ENCODE assay signal across 16 cellular contexts in the genomic region with DNA sequence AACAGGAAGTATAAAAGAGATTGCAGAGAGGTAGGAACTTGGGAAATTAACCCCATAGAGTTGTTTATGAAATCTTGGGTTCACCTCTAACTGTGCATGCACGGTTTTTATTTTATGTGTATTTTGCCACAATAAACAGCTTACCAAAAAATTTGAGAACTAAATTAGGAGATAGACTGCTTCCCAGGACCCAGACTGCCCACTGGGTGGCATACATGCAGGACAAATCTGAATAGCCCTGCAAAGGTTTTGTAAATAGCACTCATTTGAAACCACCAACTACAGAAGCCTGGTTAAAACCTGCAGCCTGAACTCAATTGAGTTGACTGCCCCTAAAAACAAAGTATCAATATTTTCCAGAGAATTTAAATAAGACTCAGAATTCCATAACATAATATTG.
A peak's percentile ranks its signal among the peaks of the same experiment; 100 is the strongest.
DNase-seq lines count a peak whose midpoint lies in the region; ATAC-seq and TF ChIP-seq lines count a peak whose summit lies in the region.
"Had no signal": no experiment of that assay in that cellular context is flagged by ENCODE, and none has a peak within 500 bp of the region (broad histone marks: within the 10 kb centered on the region; RNA-seq: fewer than 3 reads in every experiment).

No MANE protein-coding gene starts in this region.

- H3K36me3 ChIP-seq in Panc1 (ENCODE audit: control insufficient read depth, insufficient read depth, low read length): no peaks in the 10 kb centered on the region
- H3K36me3 ChIP-seq: suprapubic skin had no signal

- BruUV-seq in Panc1 (replicated peaks; lab: Mats Ljungman, UMichigan): no TSS peak

- H3K27ac ChIP-seq in Panc1 (ENCODE audit: low read length): no peak overlapping the region
- H3K27ac ChIP-seq: suprapubic skin had no signal

- H3K4me1 ChIP-seq in Panc1 (ENCODE audit: control insufficient read depth, insufficient read depth, low read length): no peaks in the 10 kb centered on the region
- H3K4me1 ChIP-seq: suprapubic skin had no signal

- H3K27me3 ChIP-seq in Panc1 (ENCODE audit: control insufficient read depth, insufficient read depth, low read length): no peaks in the 10 kb centered on the region
- H3K27me3 ChIP-seq: suprapubic skin had no signal

- POLR2A ChIA-PET in Panc1 (lab: Charles Lee): no interaction called here

- ATAC-seq in Panc1 (peak; percentile 63; the same call in 1 of the 2 replicates), GM18861 (IDR thresholded peaks at IDR 0.05; ENCODE audit: unreplicated experiment) (no peak)
- ATAC-seq: left colon had no signal

- H3K9me3 ChIP-seq in Panc1 (ENCODE audit: control insufficient read depth, insufficient read depth, low read depth, low read length): peaks cover 19% of the 10 kb centered on the region
- H3K9me3 ChIP-seq: suprapubic skin had no signal

- no peak for DNase-seq in AG09319 (ENCODE audit: extremely low read depth, low read depth)
- DNase-seq in Panc1 (ENCODE audit: low read depth, low spot score): no peak
- no peak for DNase-seq in epithelial cell of proximal tubule (ENCODE audit: low read depth)
- no peak for DNase-seq in NCI-H1417 treated with DMSO at 0.1 percent for 48 hours (lab: John Stamatoyannopoulos, UW)
- DNase-seq in T-helper 2 cell: no peak
- DNase-seq in UCSD-AML1 (lab: John Stamatoyannopoulos, UW; ENCODE audit: unreplicated experiment): no peak
- DNase-seq: activated CD4-positive, alpha-beta memory T cell treated with anti-CD3 and anti-CD28 coated beads, Interleukin-2, amount 10 ng/mL, durations not matched to agents 7 days and 5 days; C1 segment of cervical spinal cord; erythroblast; KG1; left colon; NCI-H2029; NCI-H526 treated with DMSO at 0.1 percent for 48 hours had no signal

- TF ChIP-seq CTCF in AG09319 (IDR thresholded peaks at IDR 0.05; ENCODE audit: low read depth, low read length) (peak; percentile 10; the same call in 1 of the 2 replicates), GM12875 (IDR thresholded peaks at IDR 0.05; ENCODE audit: borderline replicate concordance, insufficient read depth, low read depth, low read length) (0 out of 2 replicates have a peak, but pooled peaks have one; percentile 3), Panc1 (IDR thresholded peaks at IDR 0.05) (peak; percentile 57), epithelial cell of proximal tubule (conservative IDR thresholded peaks at IDR 0.05; ENCODE audit: low read depth, low read length) (peak; percentile 38)

- in situ Hi-C loops in Panc1 (cut with HindIII; ENCODE audit: low pct_unique_long_range_greater_than_20kb, low sequenced_read_pairs): no loop called here

- intact Hi-C loops in Panc1 (cut with micrococcal nuclease; ENCODE audit: unreplicated experiment): no loop called here

- H3K4me3 ChIP-seq in GM12875 (ENCODE audit: low read depth, low read length) (no peak overlapping the region), Panc1 (ENCODE audit: low read depth in 2 of 2, low read length in 2 of 2) (no peak overlapping the region), epithelial cell of proximal tubule (ENCODE audit: low read depth, low read length) (no peak overlapping the region)
- H3K4me3 ChIP-seq: suprapubic skin had no signal

- CTCF ChIA-PET in Panc1 (lab: Charles Lee): no interaction called here

Comparison
In these comparisons a context has a peak if more than half of its experiments do, and no peak if none do; other contexts are left out.
1. CTCF ChIP-seq: peak in every context shown above with its lines; median percentile 57 in Panc1; 38 in epithelial cell of proximal tubule; 10 in AG09319; 3 in GM12875.